Comparison of ENCODE assay signal across 7 cellular contexts in genomic region chr14:76762617-76763361, GRCh38. TPM values are rescaled to one million over a fixed set of nuclear protein-coding genes. Genes with fewer than 3 reads are reported as not detected.
DNase-seq lines count a peak whose midpoint lies in the region; ATAC-seq and TF ChIP-seq lines count a peak whose summit lies in the region.

No MANE protein-coding gene starts in this region.

- H3K27ac Mint-ChIP-seq in stimulated activated effector memory CD8-positive, alpha-beta T cell treated with anti-CD3 and anti-CD28 coated beads, Interleukin-12 subunit alpha, Interleukin-12 subunit beta, amount 100 ng/mL, for 72 hours, result no peak overlapping the region

- H3K9ac ChIP-seq in HUES48 (ENCODE audit: low read depth, low read length), result no peak overlapping the region

- H3K4me2 ChIP-seq in PC-9, result no peak overlapping the region

- no peaks in the 10 kb centered on the region for H3F3A ChIP-seq in PC-9 (ENCODE audit: insufficient read depth, low read depth)

- 25 to 44% (median 33%) methylated on average over 27 of the region's 27 CpGs for WGBS in adrenal gland, 4 donors

- H4K20me1 ChIP-seq in PC-9 (ENCODE audit: insufficient read depth), result no peaks in the 10 kb centered on the region

- peak overlapping the region; percentile 78 for H3K4me3 Mint-ChIP-seq in stimulated activated effector memory CD8-positive, alpha-beta T cell treated with anti-CD3 and anti-CD28 coated beads, Interleukin-12 subunit alpha, Interleukin-12 subunit beta, amount 100 ng/mL, for 72 hours

- H3K4me1 Mint-ChIP-seq in stimulated activated effector memory CD8-positive, alpha-beta T cell treated with anti-CD3 and anti-CD28 coated beads, Interleukin-12 subunit alpha, Interleukin-12 subunit beta, amount 100 ng/mL, for 72 hours, result peaks cover 22% of the 10 kb centered on the region

- H3K9me3 Mint-ChIP-seq in stimulated activated effector memory CD8-positive, alpha-beta T cell treated with anti-CD3 and anti-CD28 coated beads, Interleukin-12 subunit alpha, Interleukin-12 subunit beta, amount 100 ng/mL, for 72 hours, result no peaks in the 10 kb centered on the region

- no peaks in the 10 kb centered on the region for H3K79me2 ChIP-seq in PC-9 (ENCODE audit: low read depth)

- CTCF ChIA-PET in PC-9 (lab: Charles Lee), result no interaction called here

- ATAC-seq in stimulated activated effector memory CD8-positive, alpha-beta T cell treated with anti-CD3 and anti-CD28 coated beads, Interleukin-12 subunit alpha, Interleukin-12 subunit beta, amount 100 ng/mL, for 72 hours, result no peak

- H3K36me3 ChIP-seq in HUES48 (ENCODE audit: control insufficient read depth, insufficient read depth, low read length) (no peaks in the 10 kb centered on the region), adrenal gland (replicated peaks in 1 of 2) (no peaks in the 10 kb centered on the region), PC-9 (ENCODE audit: low read depth) (no peaks in the 10 kb centered on the region)

- peaks cover 68% of the 10 kb centered on the region for H3K27me3 ChIP-seq in HUES48 (ENCODE audit: control insufficient read depth, insufficient read depth, low read length)
- no peaks in the 10 kb centered on the region for H3K27me3 ChIP-seq in adrenal gland
- H3K27me3 ChIP-seq in PC-9 (ENCODE audit: insufficient read depth, low read depth), result peaks cover 97% of the 10 kb centered on the region

- H2AFZ ChIP-seq in PC-9, result no peak overlapping the region

- BruUV-seq in PC-9 (replicated peaks; lab: Mats Ljungman, UMichigan), result no TSS peak

- no peaks in the 10 kb centered on the region for H3K9me3 ChIP-seq in HUES48 (ENCODE audit: control insufficient read depth, insufficient read depth, low read length)
- H3K9me3 ChIP-seq in adrenal gland (replicated peaks in 1 of 3), result no peaks in the 10 kb centered on the region
- no peaks in the 10 kb centered on the region for H3K9me3 ChIP-seq in PC-9 (ENCODE audit: insufficient read depth, low read depth)

- TF ChIP-seq CTCF in adrenal gland (IDR thresholded peaks at IDR 0.05), result no peak
- no peak for TF ChIP-seq CTCF in PC-9 (conservative IDR thresholded peaks at IDR 0.05)

- POLR2A ChIA-PET in PC-9 (lab: Charles Lee; ENCODE audit: unreplicated experiment), result no interaction called here

- no peaks in the 10 kb centered on the region for H3K9me2 ChIP-seq in PC-9 (ENCODE audit: insufficient read depth)

- intact Hi-C loops in adrenal gland (cut with DNase I) (no loop called here), PC-9 (cut with micrococcal nuclease; ENCODE audit: unreplicated experiment) (no loop called here)

- H3K4me3 ChIP-seq in HUES48 (ENCODE audit: low read depth, low read length), result peak overlapping the region; percentile 72
- peak overlapping the region in 3 of 4 donors; percentile 72 to 98 (median 97) for H3K4me3 ChIP-seq in adrenal gland
- no peak overlapping the region for H3K4me3 ChIP-seq in PC-9

- H3K4me1 ChIP-seq in HUES48 (ENCODE audit: control insufficient read depth, insufficient read depth, low read length) (peaks cover 6% of the 10 kb centered on the region), adrenal gland (replicated peaks in 1 of 2) (peaks cover 32 to 33% of the 10 kb centered on the region in 2 donors), PC-9 (replicated peaks; ENCODE audit: insufficient read depth) (no peaks in the 10 kb centered on the region)

- no peak overlapping the region for H3K27ac ChIP-seq in HUES48 (ENCODE audit: low read depth, low read length)
- H3K27ac ChIP-seq in adrenal gland, result peak overlapping the region in 3 of 5 donors; percentile 4 to 45 (median 37)
- H3K27ac ChIP-seq in PC-9, result no peak overlapping the region

- no peaks in the 10 kb centered on the region for H3K36me3 Mint-ChIP-seq in stimulated activated effector memory CD8-positive, alpha-beta T cell treated with anti-CD3 and anti-CD28 coated beads, Interleukin-12 subunit alpha, Interleukin-12 subunit beta, amount 100 ng/mL, for 72 hours

- peak in 1 of 7 donors; percentile 21 for DNase-seq in adrenal gland
- peak; percentile 43 for DNase-seq in islet precursor cell
- peak in 1 of 2 donors; percentile 47 for DNase-seq in stimulated activated effector memory CD8-positive, alpha-beta T cell treated with anti-CD3 and anti-CD28 coated beads, Interleukin-12 subunit alpha, Interleukin-12 subunit beta, amount 100 ng/mL, for 72 hours (ENCODE audit: low spot score in 2 of 2)
- no peak for DNase-seq in PC-9
- DNase-seq in NK-92 treated with Interleukin-12 subunit alpha and Interleukin-12 subunit beta, amount 100 ng/mL, for 24 hours (lab: John Stamatoyannopoulos, UW), result no peak
- no peak for DNase-seq in SHP77 treated with DMSO at 0.1 percent for 48 hours (lab: John Stamatoyannopoulos, UW)

- TF ChIP-seq POLR2A in adrenal gland (IDR thresholded peaks at IDR 0.05), result no peak

RNA-seq across cellular contexts. Expression of gene VASH1, which starts 1.5 kb away (rescaled TPM):
- 10 to 100 TPM; 13.6 to 58.5 (median 27.3) TPM for total RNA-seq in adrenal gland
- 10 to 100 TPM; 16.8 to 39.4 (median 21.0) TPM for polyA plus RNA-seq in adrenal gland
- 4.3 and 7.4 TPM in 2 replicates for total RNA-seq in PC-9 (2021)

RNA-seq across cellular contexts. Expression of gene ANGEL1, which starts 49.9 kb away (rescaled TPM):
- 10 to 100 TPM; 22.2 to 38.2 (median 32.3) TPM for total RNA-seq in adrenal gland
- polyA plus RNA-seq in adrenal gland, result 10 to 100 TPM; 11.8 to 21.5 (median 18.7) TPM
- total RNA-seq in PC-9 (2021), result 31.7 and 44.0 TPM in 2 replicates

Comparison
In these comparisons a context has a peak if more than half of its experiments do, and no peak if none do; other contexts are left out.
1. H3K27ac ChIP-seq: peak in adrenal gland (3 of 5); none in HUES48 (single experiment) and PC-9 (single experiment).